1 cellular context compared by ENCODE assay signal in the genomic region with DNA sequence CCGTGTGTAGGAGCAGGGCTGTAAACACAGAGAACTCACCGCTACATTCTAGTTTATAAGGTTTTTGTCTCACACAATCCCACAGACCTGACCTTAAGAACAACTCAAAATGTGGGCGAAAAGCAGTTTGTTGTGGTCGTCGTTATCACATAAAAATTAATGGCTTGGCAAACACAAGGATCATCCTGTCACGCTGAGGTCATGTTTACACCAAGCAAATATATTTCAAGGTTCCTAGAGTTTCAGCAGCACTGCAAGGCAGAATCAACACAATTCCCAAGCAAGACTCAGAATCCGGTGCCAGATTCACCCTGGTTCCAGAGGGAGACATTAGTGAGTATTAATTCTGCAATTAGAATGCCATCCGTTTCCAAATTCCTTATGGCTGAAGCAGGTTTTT.
TF ChIP-seq lines count a peak whose summit lies in the region.

No MANE protein-coding gene starts in this region.

TF ChIP-seq in WTC11, 78 proteins besides CTCF, POLR2A, EP300 and RAD21 (continued from another document):
- TF ChIP-seq, protein P1, sequence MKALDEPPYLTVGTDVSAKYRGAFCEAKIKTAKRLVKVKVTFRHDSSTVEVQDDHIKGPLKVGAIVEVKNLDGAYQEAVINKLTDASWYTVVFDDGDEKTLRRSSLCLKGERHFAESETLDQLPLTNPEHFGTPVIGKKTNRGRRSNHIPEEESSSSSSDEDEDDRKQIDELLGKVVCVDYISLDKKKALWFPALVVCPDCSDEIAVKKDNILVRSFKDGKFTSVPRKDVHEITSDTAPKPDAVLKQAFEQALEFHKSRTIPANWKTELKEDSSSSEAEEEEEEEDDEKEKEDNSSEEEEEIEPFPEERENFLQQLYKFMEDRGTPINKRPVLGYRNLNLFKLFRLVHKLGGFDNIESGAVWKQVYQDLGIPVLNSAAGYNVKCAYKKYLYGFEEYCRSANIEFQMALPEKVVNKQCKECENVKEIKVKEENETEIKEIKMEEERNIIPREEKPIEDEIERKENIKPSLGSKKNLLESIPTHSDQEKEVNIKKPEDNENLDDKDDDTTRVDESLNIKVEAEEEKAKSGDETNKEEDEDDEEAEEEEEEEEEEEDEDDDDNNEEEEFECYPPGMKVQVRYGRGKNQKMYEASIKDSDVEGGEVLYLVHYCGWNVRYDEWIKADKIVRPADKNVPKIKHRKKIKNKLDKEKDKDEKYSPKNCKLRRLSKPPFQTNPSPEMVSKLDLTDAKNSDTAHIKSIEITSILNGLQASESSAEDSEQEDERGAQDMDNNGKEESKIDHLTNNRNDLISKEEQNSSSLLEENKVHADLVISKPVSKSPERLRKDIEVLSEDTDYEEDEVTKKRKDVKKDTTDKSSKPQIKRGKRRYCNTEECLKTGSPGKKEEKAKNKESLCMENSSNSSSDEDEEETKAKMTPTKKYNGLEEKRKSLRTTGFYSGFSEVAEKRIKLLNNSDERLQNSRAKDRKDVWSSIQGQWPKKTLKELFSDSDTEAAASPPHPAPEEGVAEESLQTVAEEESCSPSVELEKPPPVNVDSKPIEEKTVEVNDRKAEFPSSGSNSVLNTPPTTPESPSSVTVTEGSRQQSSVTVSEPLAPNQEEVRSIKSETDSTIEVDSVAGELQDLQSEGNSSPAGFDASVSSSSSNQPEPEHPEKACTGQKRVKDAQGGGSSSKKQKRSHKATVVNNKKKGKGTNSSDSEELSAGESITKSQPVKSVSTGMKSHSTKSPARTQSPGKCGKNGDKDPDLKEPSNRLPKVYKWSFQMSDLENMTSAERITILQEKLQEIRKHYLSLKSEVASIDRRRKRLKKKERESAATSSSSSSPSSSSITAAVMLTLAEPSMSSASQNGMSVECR (CRISPR knock-in tag; IDR thresholded peaks at IDR 0.05; ENCODE audit: borderline replicate concordance), result no peak
